Comparison of ENCODE assay signal across 17 cellular contexts in genomic region chr10:21401196-21401595, GRCh38.
DNase-seq lines count a peak whose midpoint lies in the region; ATAC-seq and TF ChIP-seq lines count a peak whose summit lies in the region.
"Had no signal": no experiment of that assay in that cellular context is flagged by ENCODE, and none has a peak within 500 bp of the region (broad histone marks: within the 10 kb centered on the region; RNA-seq: fewer than 3 reads in every experiment).

No MANE protein-coding gene starts in this region.

- H3K4me3 ChIP-seq in foreskin fibroblast (ENCODE audit: low read depth in 1 of 2, low read length in 2 of 2) (no peak overlapping the region), MG63 (no peak overlapping the region)
- H3K4me3 ChIP-seq: pancreas, Peyer's patch had no signal

- no peaks in the 10 kb centered on the region for H3K9me3 ChIP-seq in MG63
- H3K9me3 ChIP-seq: pancreas, Peyer's patch had no signal

- TF ChIP-seq CTCF in foreskin fibroblast (IDR thresholded peaks at IDR 0.05; ENCODE audit: low read depth, low read length): no peak

- no peaks in the 10 kb centered on the region for H3K27me3 ChIP-seq in MG63
- H3K27me3 ChIP-seq: pancreas, Peyer's patch had no signal

- peak; percentile 46 for ATAC-seq in HG02884 (IDR thresholded peaks at IDR 0.05; ENCODE audit: unreplicated experiment)
- ATAC-seq: activated T-cell treated with anti-CD3 and anti-CD28 coated beads, Interleukin-2, amount 50 U/mL, for 72 hours; left ventricle myocardium superior; pancreas had no signal

- DNase-seq in RPMI7951 (ENCODE audit: low read depth): peak; percentile 19
- peak; percentile 23 to 41 for DNase-seq in foreskin fibroblast
- DNase-seq in AG08396 (ENCODE audit: low spot score): no peak
- no peak for DNase-seq in MG63
- DNase-seq in nucleus accumbens (lab: John Stamatoyannopoulos, UW): no peak
- no peak for DNase-seq in SW480 (ENCODE audit: low spot score)
- DNase-seq: activated CD4-positive, alpha-beta memory T cell treated with anti-CD3 and anti-CD28 coated beads for 36 hours; activated T-cell treated with anti-CD3 and anti-CD28 coated beads, Interleukin-2, amount 50 U/mL, for 72 hours; DND-41; left ventricle myocardium superior; NCI-H2081 treated with DMSO at 0.1 percent for 48 hours; NCI-H526; pancreas; Peyer's patch; stimulated activated CD4-positive, alpha-beta T cell treated with anti-CD3 and anti-CD28 coated beads, Interleukin-4, amount 100 ng/mL, for 1 hour; stimulated activated CD8-positive, alpha-beta memory T cell treated with anti-CD3 and anti-CD28 coated beads, Interleukin-4, amount 100 ng/mL, for 48 hours had no signal

- no peaks in the 10 kb centered on the region for H3K36me3 ChIP-seq in MG63
- H3K36me3 ChIP-seq: pancreas, Peyer's patch had no signal

Comparison
In these comparisons a context has a peak if more than half of its experiments do, and no peak if none do; other contexts are left out.
1. DNase-seq: peak in RPMI7951 (single experiment) and foreskin fibroblast (2 of 2); none in AG08396 (single experiment), MG63 (single experiment), nucleus accumbens (0 of 56) and SW480 (single experiment).